8 cellular contexts compared by ENCODE assay signal in genomic region chr9:19379283-19379682, GRCh38. TPM values are rescaled to one million over a fixed set of nuclear protein-coding genes. Genes with fewer than 3 reads are reported as not detected.
DNase-seq lines count a peak whose midpoint lies in the region; ATAC-seq and TF ChIP-seq lines count a peak whose summit lies in the region.

No MANE protein-coding gene starts in this region.

- peaks cover 16% of the 10 kb centered on the region for H3K4me1 ChIP-seq in HAP-1
- H3K4me1 ChIP-seq in foreskin keratinocyte = peaks cover 15% of the 10 kb centered on the region
- H3K4me1 ChIP-seq in skeletal muscle satellite cell (ENCODE audit: control insufficient read depth, insufficient read depth, low read length) = peaks cover 42% of the 10 kb centered on the region

- peak overlapping the region; percentile 99 for H3K27ac Mint-ChIP-seq in activated B cell treated with CpG ODN at 0.5 μM for 24 hours

- DNase-seq in HAP-1 (ENCODE audit: low spot score in 2 of 2) (no peak), activated B cell treated with CpG ODN at 0.5 μM for 24 hours (no peak), foreskin keratinocyte (no peak), cerebellum (ENCODE audit: low spot score) (no peak), NCI-H2171 treated with DMSO at 0.1 percent for 48 hours (lab: John Stamatoyannopoulos, UW) (no peak)
- DNase-seq in activated CD4-positive, alpha-beta T cell treated with anti-CD3 and anti-CD28 coated beads for 1 hour = no peak

- ATAC-seq in activated B cell treated with CpG ODN at 0.5 μM for 24 hours (ENCODE audit: low read depth) = no peak
- no peak for ATAC-seq in foreskin keratinocyte
- ATAC-seq in HG02588 (IDR thresholded peaks at IDR 0.05; ENCODE audit: unreplicated experiment) = no peak

- CTCF ChIA-PET in activated B cell treated with CpG ODN at 0.5 μM for 24 hours (lab: Charles Lee) = interaction anchor here (2.0 kb wide), 1 partner anchor 86 kb away, joined by 7 read pairs; no protein-coding TSS in a partner anchor

- peak overlapping the region; percentile 93 for H3K4me2 ChIP-seq in skeletal muscle satellite cell (ENCODE audit: low read length)

- H3K27ac ChIP-seq in foreskin keratinocyte = peak overlapping the region; percentile 67

- H3K27me3 ChIP-seq in HAP-1 (ENCODE audit: low read depth) = no peaks in the 10 kb centered on the region
- H3K27me3 ChIP-seq in foreskin keratinocyte = no peaks in the 10 kb centered on the region
- H3K27me3 ChIP-seq in skeletal muscle satellite cell (ENCODE audit: control insufficient read depth, insufficient read depth, low read length) = no peaks in the 10 kb centered on the region

- no peaks in the 10 kb centered on the region for H3K27me3 Mint-ChIP-seq in activated B cell treated with CpG ODN at 0.5 μM for 24 hours

- peaks cover 61% of the 10 kb centered on the region for H3K36me3 Mint-ChIP-seq in activated B cell treated with CpG ODN at 0.5 μM for 24 hours (ENCODE audit: low read depth)

- peak overlapping the region; percentile 100 for H3K4me3 Mint-ChIP-seq in activated B cell treated with CpG ODN at 0.5 μM for 24 hours

- H3K9ac ChIP-seq in skeletal muscle satellite cell (ENCODE audit: low read depth, low read length) = peak overlapping the region; percentile 94

- no peaks in the 10 kb centered on the region for H3K9me3 Mint-ChIP-seq in activated B cell treated with CpG ODN at 0.5 μM for 24 hours

- intact Hi-C loops in activated B cell treated with CpG ODN at 0.5 μM for 24 hours (cut with micrococcal nuclease) = loop anchor here (5.0 kb wide), 1 partner anchor 197 kb away; no protein-coding TSS in a partner anchor

- in situ Hi-C loops in HAP-1 (cut with MboI; ENCODE audit: low sequenced_read_pairs) = no loop called here

- POLR2A ChIA-PET in activated B cell treated with CpG ODN at 0.5 μM for 24 hours (lab: Charles Lee) = interaction anchor here (1.2 to 2.3 kb wide), 13 partner anchors 8 to 330 kb away, joined by 3 to 31 read pairs (median 10); partner anchors contain the start of genes ACER2, DENND4C and RRAGA

- H3K36me3 ChIP-seq in HAP-1 (replicated peaks) (peaks cover 57% of the 10 kb centered on the region), skeletal muscle satellite cell (ENCODE audit: insufficient read depth, low read length) (peaks cover 56% of the 10 kb centered on the region)

- H3K4me3 ChIP-seq in HAP-1 (peak overlapping the region; percentile 88), skeletal muscle satellite cell (ENCODE audit: low read length) (peak overlapping the region; percentile 78)

- TF ChIP-seq CTCF in activated B cell treated with CpG ODN at 0.5 μM for 24 hours (IDR thresholded peaks at IDR 0.05) (no peak), foreskin keratinocyte (conservative IDR thresholded peaks at IDR 0.05) (no peak)

- H3K9me3 ChIP-seq in HAP-1 (no peaks in the 10 kb centered on the region), skeletal muscle satellite cell (replicated peaks; ENCODE audit: low read length) (no peaks in the 10 kb centered on the region)

- peaks cover 49% of the 10 kb centered on the region for H3K4me1 Mint-ChIP-seq in activated B cell treated with CpG ODN at 0.5 μM for 24 hours

RNA-seq across cellular contexts. Expression of gene RPS6, which starts 0.8 kb away (rescaled TPM):
- total RNA-seq in activated B cell treated with CpG ODN at 0.5 μM for 24 hours (3,975 and 4,622 TPM in 2 replicates), foreskin keratinocyte (1,971 and 2,035 TPM in 2 replicates), cerebellum (729 TPM)
- polyA plus RNA-seq in foreskin keratinocyte = 2,807 and 2,958 TPM in 2 replicates
- 1,279 and 1,905 TPM in 2 replicates for total RNA-seq in skeletal muscle satellite cell (2012; rRNA removed)

RNA-seq across cellular contexts. Expression of gene ACER2, which starts 29.5 kb away (rescaled TPM):
- total RNA-seq in activated B cell treated with CpG ODN at 0.5 μM for 24 hours (1.4 and 2.0 TPM in 2 replicates), foreskin keratinocyte (3.5 and 4.0 TPM in 2 replicates), cerebellum (7.9 TPM)
- 0.08 and 0.23 TPM in 2 replicates for polyA plus RNA-seq in foreskin keratinocyte
- 0.51 and 0.87 TPM in 2 replicates for total RNA-seq in skeletal muscle satellite cell (2012; rRNA removed)
